Comparison of ENCODE assay signal across 1 cellular context in the genomic region with DNA sequence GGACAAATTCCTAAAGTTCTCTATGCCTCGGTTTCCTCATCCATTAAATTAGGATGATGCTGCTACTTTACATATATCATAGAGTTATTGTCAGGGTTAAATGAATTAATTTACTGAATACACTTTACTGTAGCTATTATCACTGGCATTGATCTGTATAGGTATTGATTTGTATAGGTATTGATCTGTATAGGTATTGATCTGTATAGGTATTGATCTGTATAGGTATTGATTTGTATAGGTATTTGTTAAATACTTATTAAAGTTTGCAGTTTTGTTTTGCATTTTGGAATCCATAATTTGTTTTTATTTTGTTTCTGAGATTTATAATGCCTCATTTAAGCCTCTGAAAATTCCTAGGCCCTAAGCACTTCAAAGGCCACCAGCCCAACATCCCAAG.
TF ChIP-seq lines count a peak whose summit lies in the region.

No MANE protein-coding gene starts in this region.

TF ChIP-seq in HepG2, 621 proteins besides CTCF, POLR2A, EP300 and RAD21:
- TF ChIP-seq KAT2B (IDR thresholded peaks at IDR 0.05; ENCODE audit: borderline replicate concordance, low read depth, low read length) (peak; percentile 28; the same call in 1 of the 2 replicates), PAWR (CRISPR knock-in tag; IDR thresholded peaks at IDR 0.05; ENCODE audit: borderline replicate concordance) (no peak)
